In the genomic region with DNA sequence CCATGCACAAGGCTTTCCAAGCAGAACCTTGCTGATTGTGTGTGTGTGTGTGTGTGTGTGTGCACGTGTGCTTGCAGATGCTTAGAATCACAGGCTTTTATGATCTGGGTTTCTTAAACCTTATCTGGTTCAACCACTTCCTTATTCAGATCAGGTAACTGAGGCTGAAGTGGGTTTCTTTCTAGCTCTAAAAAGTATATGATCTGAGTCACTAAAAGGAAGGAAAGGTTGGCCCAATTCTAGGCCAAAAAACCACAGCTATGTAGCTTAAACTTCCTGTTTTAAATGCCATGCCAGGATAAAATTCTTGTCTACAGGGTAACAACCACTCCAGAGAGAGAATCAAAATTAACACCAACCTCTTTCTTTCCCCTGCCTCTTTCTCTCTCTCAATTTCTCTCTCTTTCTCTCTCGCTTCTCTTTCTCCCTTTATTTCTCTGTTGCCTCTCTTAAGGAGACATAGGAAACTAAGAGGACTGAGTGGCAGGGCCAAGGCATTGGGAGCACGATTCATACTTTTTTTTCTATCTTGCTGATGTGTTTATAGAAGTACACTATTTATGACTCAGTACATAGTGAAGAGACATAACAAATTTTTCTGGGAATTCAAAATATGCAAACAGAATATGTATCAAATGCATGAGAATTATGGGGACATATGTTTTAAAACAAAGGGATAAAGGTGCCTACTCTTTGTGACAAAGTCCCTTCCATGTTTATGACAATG, we compare ENCODE assay signal across 10 cellular contexts.
A peak's percentile ranks its signal among the peaks of the same experiment; 100 is the strongest.
DNase-seq lines count a peak whose midpoint lies in the region; ATAC-seq and TF ChIP-seq lines count a peak whose summit lies in the region.
"Had no signal": no experiment of that assay in that cellular context is flagged by ENCODE, and none has a peak within 500 bp of the region (broad histone marks: within the 10 kb centered on the region; RNA-seq: fewer than 3 reads in every experiment).

No MANE protein-coding gene starts in this region.

- H3K27ac ChIP-seq in RWPE2 (ENCODE audit: poor library complexity, severe bottlenecking), result peak overlapping the region; percentile 89

- H3K27ac Mint-ChIP-seq in activated T-cell treated with anti-CD3 and anti-CD28 coated beads, Interleukin-2, amount 50 U/mL, for 24 hours, result no peak overlapping the region
- no peak overlapping the region for H3K27ac Mint-ChIP-seq in central memory CD8-positive, alpha-beta T cell (ENCODE audit: low read depth)
- no peak overlapping the region for H3K27ac Mint-ChIP-seq in stimulated activated effector memory CD8-positive, alpha-beta T cell treated with anti-CD3 and anti-CD28 coated beads, Interleukin-12 subunit alpha, Interleukin-12 subunit beta, amount 100 ng/mL, for 72 hours
- no peak overlapping the region for H3K27ac Mint-ChIP-seq in nephron progenitor cell

- peaks cover 23% of the 10 kb centered on the region for H3K4me1 Mint-ChIP-seq in activated T-cell treated with anti-CD3 and anti-CD28 coated beads, Interleukin-2, amount 50 U/mL, for 24 hours (ENCODE audit: low read depth)
- peaks cover 10% of the 10 kb centered on the region for H3K4me1 Mint-ChIP-seq in central memory CD8-positive, alpha-beta T cell
- peaks cover 14% of the 10 kb centered on the region for H3K4me1 Mint-ChIP-seq in stimulated activated effector memory CD8-positive, alpha-beta T cell treated with anti-CD3 and anti-CD28 coated beads, Interleukin-12 subunit alpha, Interleukin-12 subunit beta, amount 100 ng/mL, for 72 hours
- no peaks in the 10 kb centered on the region for H3K4me1 Mint-ChIP-seq in nephron progenitor cell

- H3K4me3 ChIP-seq in RWPE2 (ENCODE audit: severe bottlenecking), result no peak overlapping the region
- H3K4me3 ChIP-seq: esophagus squamous epithelium had no signal

- peak; percentile 23 for DNase-seq in activated T-cell treated with anti-CD3 and anti-CD28 coated beads, Interleukin-2, amount 50 U/mL, for 1 hour
- no peak for DNase-seq in activated T-cell treated with anti-CD3 and anti-CD28 coated beads, Interleukin-2, amount 50 U/mL, for 24 hours
- DNase-seq in RWPE2 (ENCODE audit: low spot score) (no peak), nephron progenitor cell (no peak), HuH-7 (ENCODE audit: low spot score) (no peak), NCI-H69 (lab: John Stamatoyannopoulos, UW) (no peak)
- no peak for DNase-seq in central memory CD8-positive, alpha-beta T cell (ENCODE audit: low spot score in 2 of 2)
- DNase-seq in stimulated activated effector memory CD8-positive, alpha-beta T cell treated with anti-CD3 and anti-CD28 coated beads, Interleukin-12 subunit alpha, Interleukin-12 subunit beta, amount 100 ng/mL, for 72 hours (ENCODE audit: low spot score in 2 of 2), result no peak
- DNase-seq: esophagus squamous epithelium had no signal

- no peaks in the 10 kb centered on the region for H3K9me3 ChIP-seq in RWPE2 (ENCODE audit: severe bottlenecking)
- H3K9me3 ChIP-seq: esophagus squamous epithelium had no signal

- no peaks in the 10 kb centered on the region for H3K36me3 Mint-ChIP-seq in activated T-cell treated with anti-CD3 and anti-CD28 coated beads, Interleukin-2, amount 50 U/mL, for 24 hours (ENCODE audit: low read depth)
- no peaks in the 10 kb centered on the region for H3K36me3 Mint-ChIP-seq in central memory CD8-positive, alpha-beta T cell (ENCODE audit: insufficient read depth)
- no peaks in the 10 kb centered on the region for H3K36me3 Mint-ChIP-seq in stimulated activated effector memory CD8-positive, alpha-beta T cell treated with anti-CD3 and anti-CD28 coated beads, Interleukin-12 subunit alpha, Interleukin-12 subunit beta, amount 100 ng/mL, for 72 hours
- peaks cover 8% of the 10 kb centered on the region for H3K36me3 Mint-ChIP-seq in nephron progenitor cell (ENCODE audit: low read depth)

- peak; percentile 81 for ATAC-seq in RWPE2 (ENCODE audit: low read depth)
- ATAC-seq in central memory CD8-positive, alpha-beta T cell (replicated peaks; ENCODE audit: extremely low read depth, poor library complexity, severe bottlenecking), result peak; percentile 88
- peak; percentile 90 for ATAC-seq in stimulated activated effector memory CD8-positive, alpha-beta T cell treated with anti-CD3 and anti-CD28 coated beads, Interleukin-12 subunit alpha, Interleukin-12 subunit beta, amount 100 ng/mL, for 72 hours
- ATAC-seq: Right ventricle myocardium inferior had no signal

- H3K27me3 ChIP-seq in RWPE2 (ENCODE audit: insufficient read depth, poor library complexity, severe bottlenecking), result no peaks in the 10 kb centered on the region
- H3K27me3 ChIP-seq: esophagus squamous epithelium had no signal

- no peaks in the 10 kb centered on the region for H3K36me3 ChIP-seq in RWPE2 (ENCODE audit: low read depth)
- H3K36me3 ChIP-seq: esophagus squamous epithelium had no signal

- peaks cover 2% of the 10 kb centered on the region for H3K9me3 Mint-ChIP-seq in activated T-cell treated with anti-CD3 and anti-CD28 coated beads, Interleukin-2, amount 50 U/mL, for 24 hours
- no peaks in the 10 kb centered on the region for H3K9me3 Mint-ChIP-seq in central memory CD8-positive, alpha-beta T cell
- H3K9me3 Mint-ChIP-seq in stimulated activated effector memory CD8-positive, alpha-beta T cell treated with anti-CD3 and anti-CD28 coated beads, Interleukin-12 subunit alpha, Interleukin-12 subunit beta, amount 100 ng/mL, for 72 hours, result no peaks in the 10 kb centered on the region
- H3K9me3 Mint-ChIP-seq in nephron progenitor cell, result peaks cover 7% of the 10 kb centered on the region

- H3K4me3 Mint-ChIP-seq in activated T-cell treated with anti-CD3 and anti-CD28 coated beads, Interleukin-2, amount 50 U/mL, for 24 hours, result no peak overlapping the region
- no peak overlapping the region for H3K4me3 Mint-ChIP-seq in central memory CD8-positive, alpha-beta T cell
- H3K4me3 Mint-ChIP-seq in stimulated activated effector memory CD8-positive, alpha-beta T cell treated with anti-CD3 and anti-CD28 coated beads, Interleukin-12 subunit alpha, Interleukin-12 subunit beta, amount 100 ng/mL, for 72 hours, result no peak overlapping the region
- H3K4me3 Mint-ChIP-seq in nephron progenitor cell, result no peak overlapping the region

- peaks cover 24% of the 10 kb centered on the region for H3K4me1 ChIP-seq in RWPE2 (ENCODE audit: insufficient read depth, poor library complexity, severe bottlenecking)

- TF ChIP-seq CTCF in RWPE2 (IDR thresholded peaks at IDR 0.05; ENCODE audit: poor library complexity, severe bottlenecking), result no peak
- TF ChIP-seq CTCF in nephron progenitor cell (IDR thresholded peaks at IDR 0.05), result no peak

- peaks cover 6% of the 10 kb centered on the region for H3K27me3 Mint-ChIP-seq in activated T-cell treated with anti-CD3 and anti-CD28 coated beads, Interleukin-2, amount 50 U/mL, for 24 hours
- no peaks in the 10 kb centered on the region for H3K27me3 Mint-ChIP-seq in central memory CD8-positive, alpha-beta T cell
- H3K27me3 Mint-ChIP-seq in nephron progenitor cell (ENCODE audit: low read depth, poor library complexity), result no peaks in the 10 kb centered on the region
